Comparison of ENCODE assay signal across 9 cellular contexts in genomic region chr10:75226055-75226454, GRCh38. TPM values are rescaled to one million over a fixed set of nuclear protein-coding genes. Genes with fewer than 3 reads are reported as not detected.
DNase-seq lines count a peak whose midpoint lies in the region; ATAC-seq and TF ChIP-seq lines count a peak whose summit lies in the region.
"Had no signal": no experiment of that assay in that cellular context is flagged by ENCODE, and none has a peak within 500 bp of the region (broad histone marks: within the 10 kb centered on the region; RNA-seq: fewer than 3 reads in every experiment).

No MANE protein-coding gene starts in this region.

- 42 to 56% (median 47%) methylated on average over 3 of the region's 3 CpGs for WGBS in psoas muscle, 3 donors

- no peaks in the 10 kb centered on the region for H3K9me3 Mint-ChIP-seq in CD8-positive, alpha-beta T cell
- no peaks in the 10 kb centered on the region for H3K9me3 Mint-ChIP-seq in activated CD4-positive, alpha-beta memory T cell treated with anti-CD3 and anti-CD28 coated beads, Interleukin-2, amount 10 ng/mL, durations not matched to agents 7 days and 5 days

- no peaks in the 10 kb centered on the region for H3K27me3 ChIP-seq in CD8-positive, alpha-beta T cell (ENCODE audit: insufficient read depth, low read length)
- H3K27me3 ChIP-seq in foreskin keratinocyte, result no peaks in the 10 kb centered on the region
- no peaks in the 10 kb centered on the region for H3K27me3 ChIP-seq in psoas muscle (ENCODE audit: insufficient read depth in 3 of 3, low read length in 2 of 3)

- no peak overlapping the region for H3K27ac ChIP-seq in CD8-positive, alpha-beta T cell (ENCODE audit: low read depth, low read length)
- H3K27ac ChIP-seq in foreskin keratinocyte, result peak overlapping the region; percentile 64
- H3K27ac ChIP-seq in psoas muscle, result peak overlapping the region; percentile 91

- peaks cover 30% of the 10 kb centered on the region for H3K4me1 ChIP-seq in CD8-positive, alpha-beta T cell (ENCODE audit: insufficient read depth, low read length)
- H3K4me1 ChIP-seq in foreskin keratinocyte, result peaks cover 34% of the 10 kb centered on the region
- H3K4me1 ChIP-seq in psoas muscle, result peaks cover 79% of the 10 kb centered on the region

- H3K27me3 Mint-ChIP-seq in CD8-positive, alpha-beta T cell (ENCODE audit: low read depth), result no peaks in the 10 kb centered on the region
- no peaks in the 10 kb centered on the region for H3K27me3 Mint-ChIP-seq in activated CD4-positive, alpha-beta memory T cell treated with anti-CD3 and anti-CD28 coated beads, Interleukin-2, amount 10 ng/mL, durations not matched to agents 7 days and 5 days

- H3K4me1 Mint-ChIP-seq in CD8-positive, alpha-beta T cell (ENCODE audit: low read depth), result peaks cover 64% of the 10 kb centered on the region
- peaks cover 47% of the 10 kb centered on the region for H3K4me1 Mint-ChIP-seq in activated CD4-positive, alpha-beta memory T cell treated with anti-CD3 and anti-CD28 coated beads, Interleukin-2, amount 10 ng/mL, durations not matched to agents 7 days and 5 days

- H3K27ac Mint-ChIP-seq in CD8-positive, alpha-beta T cell, result peak overlapping the region; percentile 85
- peak overlapping the region; percentile 34 for H3K27ac Mint-ChIP-seq in activated CD4-positive, alpha-beta memory T cell treated with anti-CD3 and anti-CD28 coated beads, Interleukin-2, amount 10 ng/mL, durations not matched to agents 7 days and 5 days

- CTCF ChIA-PET in CD8-positive, alpha-beta T cell (lab: Charles Lee), result interaction anchor here (0.6 to 2.2 kb wide), 5 partner anchors 8 to 38 kb away, joined by 3 to 9 read pairs (median 4); partner anchors contain the start of gene COMTD1
- CTCF ChIA-PET in activated CD4-positive, alpha-beta memory T cell treated with anti-CD3 and anti-CD28 coated beads, Interleukin-2, amount 10 ng/mL, durations not matched to agents 7 days and 5 days (lab: Charles Lee), result interaction anchor here (1.4 to 2.0 kb wide), 2 partner anchors 10 to 38 kb away, joined by 6 to 7 read pairs; partner anchors contain the start of gene COMTD1

- intact Hi-C loops in CD8-positive, alpha-beta T cell (cut with DNase I, micrococcal nuclease), result no loop called here
- intact Hi-C loops in psoas muscle (cut with DNase I), result no loop called here

- no peak for DNase-seq in CD8-positive, alpha-beta T cell
- DNase-seq in activated CD4-positive, alpha-beta memory T cell treated with anti-CD3 and anti-CD28 coated beads, Interleukin-2, amount 10 ng/mL, durations not matched to agents 7 days and 5 days, result no peak
- DNase-seq in foreskin keratinocyte, result no peak
- no peak for DNase-seq in psoas muscle
- no peak for DNase-seq in NK-92 treated with Interleukin-12 subunit alpha and Interleukin-12 subunit beta, amount 100 ng/mL, for 24 hours (lab: John Stamatoyannopoulos, UW)
- no peak for DNase-seq in UCSD-AML1 (lab: John Stamatoyannopoulos, UW; ENCODE audit: unreplicated experiment)
- no peak for DNase-seq in dedifferentiated amniotic fluid mesenchymal stem cell (ENCODE audit: extremely low spot score)
- DNase-seq: hypothalamus had no signal

- peaks cover 52% of the 10 kb centered on the region for H3K36me3 ChIP-seq in CD8-positive, alpha-beta T cell (ENCODE audit: insufficient read depth, low read length)
- H3K36me3 ChIP-seq in psoas muscle (ENCODE audit: insufficient read depth in 1 of 2, low read depth in 1 of 2), result peaks cover 14 to 77% of the 10 kb centered on the region in 2 donors

- H3K4me3 ChIP-seq in CD8-positive, alpha-beta T cell (ENCODE audit: low read depth, low read length), result no peak overlapping the region
- H3K4me3 ChIP-seq in psoas muscle, result peak overlapping the region; percentile 9

- H3K9me3 ChIP-seq in CD8-positive, alpha-beta T cell (ENCODE audit: low read length), result no peaks in the 10 kb centered on the region
- H3K9me3 ChIP-seq in psoas muscle, result no peaks in the 10 kb centered on the region

- no peak for TF ChIP-seq CTCF in CD8-positive, alpha-beta T cell (IDR thresholded peaks at IDR 0.05)
- TF ChIP-seq CTCF in foreskin keratinocyte (conservative IDR thresholded peaks at IDR 0.05), result no peak
- TF ChIP-seq CTCF in psoas muscle (IDR thresholded peaks at IDR 0.05), result no peak

- H3K36me3 Mint-ChIP-seq in CD8-positive, alpha-beta T cell, result peaks cover 83% of the 10 kb centered on the region
- peaks cover 70% of the 10 kb centered on the region for H3K36me3 Mint-ChIP-seq in activated CD4-positive, alpha-beta memory T cell treated with anti-CD3 and anti-CD28 coated beads, Interleukin-2, amount 10 ng/mL, durations not matched to agents 7 days and 5 days (ENCODE audit: low read depth)

- H3K4me3 Mint-ChIP-seq in CD8-positive, alpha-beta T cell, result no peak overlapping the region
- H3K4me3 Mint-ChIP-seq in activated CD4-positive, alpha-beta memory T cell treated with anti-CD3 and anti-CD28 coated beads, Interleukin-2, amount 10 ng/mL, durations not matched to agents 7 days and 5 days, result no peak overlapping the region

- POLR2A ChIA-PET in CD8-positive, alpha-beta T cell (lab: Charles Lee), result interaction anchor here (1.8 to 6.2 kb wide), 2 partner anchors 15 to 38 kb away, joined by 7 to 40 read pairs; partner anchors contain the start of gene VDAC2
- POLR2A ChIA-PET in activated CD4-positive, alpha-beta memory T cell treated with anti-CD3 and anti-CD28 coated beads, Interleukin-2, amount 10 ng/mL, durations not matched to agents 7 days and 5 days (lab: Charles Lee), result interaction anchor here (1.2 to 6.1 kb wide), 4 partner anchors 8 to 15 kb away, joined by 4 to 50 read pairs (median 16); partner anchors contain the start of gene VDAC2

- ATAC-seq in CD8-positive, alpha-beta T cell, result no peak
- ATAC-seq in foreskin keratinocyte (no peak), psoas muscle (no peak), GM18873 (IDR thresholded peaks at IDR 0.05; ENCODE audit: low FRiP score, unreplicated experiment) (no peak)

RNA-seq across cellular contexts. Expression of gene COMTD1, which starts 9.7 kb away (rescaled TPM):
- 1 to 10 TPM; 7.6 to 7.9 TPM for total RNA-seq in CD8-positive, alpha-beta T cell
- total RNA-seq in activated CD4-positive, alpha-beta memory T cell treated with anti-CD3 and anti-CD28 coated beads, Interleukin-2, amount 10 ng/mL, durations not matched to agents 7 days and 5 days, result 10 to 100 TPM; 34.2 to 34.8 TPM
- total RNA-seq in foreskin keratinocyte (21.3 and 28.2 TPM in 2 replicates), psoas muscle (10 to 100 TPM; 15.2 to 38.8 (median 21.2) TPM)
- polyA plus RNA-seq in foreskin keratinocyte (30.3 and 34.1 TPM in 2 replicates), psoas muscle (10 to 100 TPM in 2 of 3 donors, 1 to 10 TPM in 1; 5.8 to 54.7 (median 49.3) TPM)

RNA-seq across cellular contexts. Expression of gene VDAC2, which starts 15.5 kb away (rescaled TPM):
- 100 to 1,000 TPM; 184 to 187 TPM for total RNA-seq in CD8-positive, alpha-beta T cell
- 100 to 1,000 TPM; 128 to 133 TPM for total RNA-seq in activated CD4-positive, alpha-beta memory T cell treated with anti-CD3 and anti-CD28 coated beads, Interleukin-2, amount 10 ng/mL, durations not matched to agents 7 days and 5 days
- total RNA-seq in foreskin keratinocyte, result 231 and 234 TPM in 2 replicates
- polyA plus RNA-seq in foreskin keratinocyte, result 227 and 253 TPM in 2 replicates
- total RNA-seq in psoas muscle, result 100 to 1,000 TPM; 314 to 546 (median 399) TPM
- 100 to 1,000 TPM; 391 to 770 (median 432) TPM for polyA plus RNA-seq in psoas muscle
